1 cellular context compared by ENCODE assay signal in the genomic region with DNA sequence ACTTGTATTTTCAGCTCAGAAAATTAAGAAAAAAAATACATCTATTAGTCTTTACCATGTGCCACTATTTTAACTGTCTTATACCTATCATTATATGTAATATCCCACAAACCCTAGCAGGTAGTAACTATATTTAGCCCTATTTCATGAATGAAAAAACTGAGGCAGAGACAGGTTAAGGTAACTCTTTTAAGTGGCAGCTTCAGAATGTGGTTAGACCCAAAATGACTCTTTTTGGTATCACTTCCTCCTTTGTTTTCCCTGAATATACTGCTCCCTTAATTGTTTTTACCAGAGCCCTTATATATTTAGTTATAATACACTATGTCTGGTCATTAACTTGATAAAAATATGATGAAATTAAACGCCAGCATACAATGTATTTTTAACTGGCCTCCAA.
TF ChIP-seq lines count a peak whose summit lies in the region.

No MANE protein-coding gene starts in this region.

TF ChIP-seq in HepG2, 621 proteins besides CTCF, POLR2A, EP300 and RAD21 (continued from another document):
- TF ChIP-seq, protein P1, sequence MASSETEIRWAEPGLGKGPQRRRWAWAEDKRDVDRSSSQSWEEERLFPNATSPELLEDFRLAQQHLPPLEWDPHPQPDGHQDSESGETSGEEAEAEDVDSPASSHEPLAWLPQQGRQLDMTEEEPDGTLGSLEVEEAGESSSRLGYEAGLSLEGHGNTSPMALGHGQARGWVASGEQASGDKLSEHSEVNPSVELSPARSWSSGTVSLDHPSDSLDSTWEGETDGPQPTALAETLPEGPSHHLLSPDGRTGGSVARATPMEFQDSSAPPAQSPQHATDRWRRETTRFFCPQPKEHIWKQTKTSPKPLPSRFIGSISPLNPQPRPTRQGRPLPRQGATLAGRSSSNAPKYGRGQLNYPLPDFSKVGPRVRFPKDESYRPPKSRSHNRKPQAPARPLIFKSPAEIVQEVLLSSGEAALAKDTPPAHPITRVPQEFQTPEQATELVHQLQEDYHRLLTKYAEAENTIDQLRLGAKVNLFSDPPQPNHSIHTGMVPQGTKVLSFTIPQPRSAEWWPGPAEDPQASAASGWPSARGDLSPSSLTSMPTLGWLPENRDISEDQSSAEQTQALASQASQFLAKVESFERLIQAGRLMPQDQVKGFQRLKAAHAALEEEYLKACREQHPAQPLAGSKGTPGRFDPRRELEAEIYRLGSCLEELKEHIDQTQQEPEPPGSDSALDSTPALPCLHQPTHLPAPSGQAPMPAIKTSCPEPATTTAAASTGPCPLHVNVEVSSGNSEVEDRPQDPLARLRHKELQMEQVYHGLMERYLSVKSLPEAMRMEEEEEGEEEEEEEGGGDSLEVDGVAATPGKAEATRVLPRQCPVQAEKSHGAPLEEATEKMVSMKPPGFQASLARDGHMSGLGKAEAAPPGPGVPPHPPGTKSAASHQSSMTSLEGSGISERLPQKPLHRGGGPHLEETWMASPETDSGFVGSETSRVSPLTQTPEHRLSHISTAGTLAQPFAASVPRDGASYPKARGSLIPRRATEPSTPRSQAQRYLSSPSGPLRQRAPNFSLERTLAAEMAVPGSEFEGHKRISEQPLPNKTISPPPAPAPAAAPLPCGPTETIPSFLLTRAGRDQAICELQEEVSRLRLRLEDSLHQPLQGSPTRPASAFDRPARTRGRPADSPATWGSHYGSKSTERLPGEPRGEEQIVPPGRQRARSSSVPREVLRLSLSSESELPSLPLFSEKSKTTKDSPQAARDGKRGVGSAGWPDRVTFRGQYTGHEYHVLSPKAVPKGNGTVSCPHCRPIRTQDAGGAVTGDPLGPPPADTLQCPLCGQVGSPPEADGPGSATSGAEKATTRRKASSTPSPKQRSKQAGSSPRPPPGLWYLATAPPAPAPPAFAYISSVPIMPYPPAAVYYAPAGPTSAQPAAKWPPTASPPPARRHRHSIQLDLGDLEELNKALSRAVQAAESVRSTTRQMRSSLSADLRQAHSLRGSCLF (CRISPR knock-in tag; IDR thresholded peaks at IDR 0.05; ENCODE audit: borderline replicate concordance), result no peak
